Comparison of ENCODE assay signal across 1 cellular context in genomic region chr14:31456841-31457664, GRCh38.
TF ChIP-seq lines count a peak whose summit lies in the region.

Gene DTD2 (minus strand): TSS chr14:31457506. CDS start chr14:31457393, 113 bp downstream.

TF ChIP-seq in HepG2, 621 proteins besides CTCF, POLR2A, EP300 and RAD21 (continued from another document and continues in another):
- TF ChIP-seq MAX (IDR thresholded peaks at IDR 0.05) (peak; percentile 98), CBX2 (IDR thresholded peaks at IDR 0.05; ENCODE audit: low read depth, low read length) (0 out of 2 replicates have a peak, but pooled peaks have one; percentile 8), CBX2 (CRISPR knock-in tag; IDR thresholded peaks at IDR 0.05; ENCODE audit: low read depth) (peak; percentile 89), HOXD1 (CRISPR knock-in tag; IDR thresholded peaks at IDR 0.05) (peak; percentile 99), MLX (CRISPR knock-in tag; IDR thresholded peaks at IDR 0.05) (peak; percentile 40), E2F1 (CRISPR knock-in tag; IDR thresholded peaks at IDR 0.05) (peak; percentile 93; the same call in 1 of the 2 replicates), MED8 (CRISPR knock-in tag; IDR thresholded peaks at IDR 0.05; ENCODE audit: insufficient replicate concordance) (peak; percentile 90), BHLHE40 (IDR thresholded peaks at IDR 0.05; ENCODE audit: low read length) (0 out of 2 replicates have a peak, but pooled peaks have one; percentile 5), ZNF280D (CRISPR knock-in tag; IDR thresholded peaks at IDR 0.05) (peak; percentile 100), ZNF556 (CRISPR knock-in tag; IDR thresholded peaks at IDR 0.05; ENCODE audit: borderline replicate concordance) (peak; percentile 100), ELF1 (CRISPR knock-in tag; IDR thresholded peaks at IDR 0.05) (peak; percentile 83), MEF2D (CRISPR knock-in tag; IDR thresholded peaks at IDR 0.05) (peak; percentile 99), IKZF4 (CRISPR knock-in tag; IDR thresholded peaks at IDR 0.05; ENCODE audit: borderline replicate concordance, low read depth, not compliant biosample characterization) (peak; percentile 98), RXRA (CRISPR knock-in tag; IDR thresholded peaks at IDR 0.05) (peak; percentile 98), ZHX1 (CRISPR knock-in tag; IDR thresholded peaks at IDR 0.05; ENCODE audit: low read depth) (peak; percentile 98), ZNF263 (CRISPR knock-in tag; IDR thresholded peaks at IDR 0.05) (peak; percentile 84; the same call in 1 of the 2 replicates), ZNF34 (CRISPR knock-in tag; IDR thresholded peaks at IDR 0.05; ENCODE audit: borderline replicate concordance) (peak; percentile 100), JDP2 (CRISPR knock-in tag; IDR thresholded peaks at IDR 0.05; ENCODE audit: borderline replicate concordance) (peak; percentile 89; the same call in 1 of the 2 replicates), ATAD3A (CRISPR knock-in tag; IDR thresholded peaks at IDR 0.05) (peak; percentile 94), TCF12 (IDR thresholded peaks at IDR 0.05) (no peak), TCF12 (CRISPR knock-in tag; IDR thresholded peaks at IDR 0.05) (peak; percentile 96), KLF11 (CRISPR knock-in tag; IDR thresholded peaks at IDR 0.05) (peak; percentile 98), ZNF878 (CRISPR knock-in tag; IDR thresholded peaks at IDR 0.05) (peak; percentile 99), FOXM1 (CRISPR knock-in tag; IDR thresholded peaks at IDR 0.05) (peak; percentile 51), ZFP36L1 (CRISPR knock-in tag; IDR thresholded peaks at IDR 0.05) (peak; percentile 99; the same call in 1 of the 2 replicates), ZFP82 (CRISPR knock-in tag; IDR thresholded peaks at IDR 0.05; ENCODE audit: borderline replicate concordance) (peak; percentile 100), GATAD2A (CRISPR knock-in tag; IDR thresholded peaks at IDR 0.05) (peak; percentile 89), TRIM22 (IDR thresholded peaks at IDR 0.05) (no peak), FOXP4 (CRISPR knock-in tag; IDR thresholded peaks at IDR 0.05) (peak; percentile 90), CBFB (CRISPR knock-in tag; IDR thresholded peaks at IDR 0.05) (peak; percentile 93), ATF4 (CRISPR knock-in tag; IDR thresholded peaks at IDR 0.05) (peak in 1 of 2 experiments; percentile 93; a peak in 1 of 4 replicates), ZNF644 (CRISPR knock-in tag; IDR thresholded peaks at IDR 0.05; ENCODE audit: low read depth) (peak; percentile 85), ZUFSP (CRISPR knock-in tag; IDR thresholded peaks at IDR 0.05; ENCODE audit: borderline replicate concordance) (no peak), CBX1 (IDR thresholded peaks at IDR 0.05; ENCODE audit: low read depth) (peak; percentile 98), CENPBD1 (CRISPR knock-in tag; IDR thresholded peaks at IDR 0.05; ENCODE audit: borderline replicate concordance, low read depth) (no peak; the same call in 1 of the 2 replicates), MAFG (CRISPR knock-in tag; IDR thresholded peaks at IDR 0.05) (no peak; the same call in 1 of the 2 replicates), ZKSCAN8 (CRISPR knock-in tag; IDR thresholded peaks at IDR 0.05; ENCODE audit: borderline replicate concordance) (peak; percentile 97), ATM (IDR thresholded peaks at IDR 0.05; ENCODE audit: borderline replicate concordance) (no peak), NFYC (CRISPR knock-in tag; IDR thresholded peaks at IDR 0.05) (0 out of 2 replicates have a peak, but pooled peaks have one; percentile 9), GATA4 (IDR thresholded peaks at IDR 0.05; ENCODE audit: borderline replicate concordance, low read depth) (peak; percentile 92), SATB2 (CRISPR knock-in tag; IDR thresholded peaks at IDR 0.05) (peak; percentile 98; the same call in 1 of the 2 replicates), NFYB (CRISPR knock-in tag; IDR thresholded peaks at IDR 0.05) (peak; percentile 62), NFE2L2 (IDR thresholded peaks at IDR 0.05; ENCODE audit: low read length) (no peak), ZNF431 (CRISPR knock-in tag; IDR thresholded peaks at IDR 0.05; ENCODE audit: borderline replicate concordance, low read depth) (peak; percentile 99), ZNF572 (CRISPR knock-in tag; IDR thresholded peaks at IDR 0.05) (peak; percentile 98), MXD4 (CRISPR knock-in tag; IDR thresholded peaks at IDR 0.05) (peak; percentile 100), GATAD1 (CRISPR knock-in tag; IDR thresholded peaks at IDR 0.05) (peak; percentile 89; the same call in 1 of the 2 replicates), ZNF33B (CRISPR knock-in tag; IDR thresholded peaks at IDR 0.05) (peak; percentile 99), GPBP1L1 (CRISPR knock-in tag; IDR thresholded peaks at IDR 0.05) (no peak), FOXC1 (CRISPR knock-in tag; IDR thresholded peaks at IDR 0.05; ENCODE audit: borderline replicate concordance) (peak; percentile 100)
